ENCODE assay signal across 8 cellular contexts in the genomic region with DNA sequence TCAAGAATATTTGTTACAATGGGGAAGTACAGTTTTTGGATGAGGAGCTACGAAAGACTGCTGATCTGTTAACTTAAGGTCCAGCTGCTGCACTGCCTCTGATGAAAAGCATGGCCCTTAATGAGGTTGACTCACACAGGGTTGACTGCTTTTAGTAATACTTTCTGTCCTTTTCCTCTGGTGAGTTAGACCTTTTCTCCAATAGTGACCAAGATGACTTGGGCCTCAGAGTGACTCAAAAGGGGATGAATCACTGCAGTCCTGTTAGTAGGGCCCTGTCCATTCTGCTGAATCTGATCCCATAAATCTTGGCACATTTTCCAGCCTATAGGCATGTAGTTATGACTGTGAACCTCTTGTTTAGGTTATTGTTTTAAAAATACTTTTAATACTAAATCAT. TPM values are rescaled to one million over a fixed set of nuclear protein-coding genes. Genes with fewer than 3 reads are reported as not detected.
DNase-seq lines count a peak whose midpoint lies in the region; ATAC-seq lines count a peak whose summit lies in the region.

No MANE protein-coding gene starts in this region.

- peaks cover 30% of the 10 kb centered on the region for H3K4me1 ChIP-seq in rectal smooth muscle tissue (ENCODE audit: control insufficient read depth, insufficient read depth, low read length)

- no peak for ATAC-seq in GM18517 (IDR thresholded peaks at IDR 0.05; ENCODE audit: unreplicated experiment)
- ATAC-seq in GM18870 (IDR thresholded peaks at IDR 0.05; ENCODE audit: unreplicated experiment): no peak

- intact Hi-C loops in posterior vena cava (cut with DNase I): no loop called here

- no peak overlapping the region for H3K4me3 ChIP-seq in rectal smooth muscle tissue (ENCODE audit: low read length)

- DNase-seq in ELR (ENCODE audit: low read depth) (peak; percentile 98), RPMI7951 (ENCODE audit: low read depth) (peak; percentile 96), fibroblast of peridontal ligament (ENCODE audit: extremely low read depth) (peak; percentile 87), posterior vena cava (ENCODE audit: low spot score) (no peak), cerebellar cortex (ENCODE audit: low spot score) (no peak)

- H3K9ac ChIP-seq in rectal smooth muscle tissue (ENCODE audit: low read length): no peak overlapping the region

- peak overlapping the region; percentile 65 for H3K27ac ChIP-seq in rectal smooth muscle tissue (ENCODE audit: low read depth, low read length)

- H3K27me3 ChIP-seq in rectal smooth muscle tissue (ENCODE audit: control insufficient read depth, insufficient read depth, low read length): no peaks in the 10 kb centered on the region

- no peaks in the 10 kb centered on the region for H3K36me3 ChIP-seq in rectal smooth muscle tissue (ENCODE audit: control insufficient read depth, insufficient read depth, low read length)

RNA-seq across cellular contexts. Expression of a gene that starts 2.7 kb away (rescaled TPM):
- 4.1 and 4.2 TPM in 2 replicates for total RNA-seq in RPMI7951 (2014; rRNA removed; shearing (Covaris generic))
- 1 to 10 TPM; 8.0 to 8.8 TPM for total RNA-seq in posterior vena cava

Comparison
In these comparisons a context has a peak if more than half of its experiments do, and no peak if none do; other contexts are left out.
1. DNase-seq: peak in ELR (single experiment), RPMI7951 (single experiment) and fibroblast of peridontal ligament (single experiment); none in posterior vena cava (single experiment) and cerebellar cortex (single experiment).